Comparison of ENCODE assay signal across 1 cellular context in genomic region chr6:129731396-129731795, GRCh38.
TF ChIP-seq lines count a peak whose summit lies in the region.

No MANE protein-coding gene starts in this region.

TF ChIP-seq in K562, 482 proteins besides CTCF, POLR2A, EP300 and RAD21:
- TF ChIP-seq AFF1 (IDR thresholded peaks at IDR 0.05; ENCODE audit: low read depth in 1 of 2, partially characterized antibody in 2 of 2) (peak in 1 of 2 experiments; percentile 26), PHF8 (IDR thresholded peaks at IDR 0.05; ENCODE audit: borderline replicate concordance, low read length) (no peak), KLF10 (CRISPR knock-in tag; IDR thresholded peaks at IDR 0.05) (no peak), GATA2 (CRISPR knock-in tag; IDR thresholded peaks at IDR 0.05) (peak; percentile 56; the same call in 1 of the 2 replicates), ADNP (tag; IDR thresholded peaks at IDR 0.05) (peak; percentile 34; the same call in 1 of the 2 replicates), KDM2B (CRISPR knock-in tag; IDR thresholded peaks at IDR 0.05) (no peak), CBX3 (IDR thresholded peaks at IDR 0.05; ENCODE audit: borderline replicate concordance in 1 of 2, low read length in 2 of 2) (no peak), SOX6 (IDR thresholded peaks at IDR 0.05) (peak; percentile 85), ZNF766 (CRISPR knock-in tag; conservative IDR thresholded peaks at IDR 0.05) (0 out of 2 replicates have a peak, but pooled peaks have one; percentile 17), MTA1 (IDR thresholded peaks at IDR 0.05; ENCODE audit: borderline replicate concordance) (0 out of 2 replicates have a peak, but pooled peaks have one; percentile 58), RBBP5 (IDR thresholded peaks at IDR 0.05; ENCODE audit: borderline replicate concordance, insufficient read depth, low read length, poor library complexity, severe bottlenecking) (peak; percentile 28), YY1 (IDR thresholded peaks at IDR 0.05; ENCODE audit: borderline replicate concordance in 1 of 3, control insufficient read depth in 1 of 3, extremely low read depth in 1 of 3, insufficient read depth in 3 of 3, insufficient read length in 1 of 3, insufficient replicate concordance in 2 of 3, low read depth in 1 of 3, low read length in 2 of 3) (peak in 1 of 3 experiments; percentile 26), EHMT2 (IDR thresholded peaks at IDR 0.05) (0 out of 2 replicates have a peak, but pooled peaks have one; percentile 1), CCNT2 (IDR thresholded peaks at IDR 0.05; ENCODE audit: borderline replicate concordance, extremely low read depth, insufficient read length, low read depth, low read length) (peak; percentile 32), GATAD2B (IDR thresholded peaks at IDR 0.05; ENCODE audit: borderline replicate concordance) (0 out of 2 replicates have a peak, but pooled peaks have one; percentile 32)
